In the genomic region with DNA sequence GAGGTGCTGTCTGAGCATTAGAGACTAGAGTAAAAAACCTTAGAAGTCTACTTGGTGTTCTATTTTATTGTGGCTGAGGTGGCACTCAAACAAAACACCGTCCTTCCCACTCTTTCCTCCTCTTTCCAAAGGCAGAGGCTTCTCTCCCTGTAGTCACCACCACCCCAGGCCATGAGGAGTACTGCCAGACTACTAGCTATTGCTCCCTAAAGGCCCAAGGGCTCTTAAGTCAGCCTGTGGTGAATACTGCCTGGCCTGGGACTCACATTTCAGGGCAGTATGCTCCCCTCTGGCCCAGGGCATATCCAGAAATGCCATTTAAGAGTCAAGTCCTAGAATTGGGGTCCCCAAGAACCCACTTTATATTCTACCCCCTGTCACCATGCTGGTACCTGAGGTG, we compare ENCODE assay signal across 25 cellular contexts.
DNase-seq lines count a peak whose midpoint lies in the region; ATAC-seq and TF ChIP-seq lines count a peak whose summit lies in the region.
"Had no signal": no experiment of that assay in that cellular context is flagged by ENCODE, and none has a peak within 500 bp of the region (broad histone marks: within the 10 kb centered on the region; RNA-seq: fewer than 3 reads in every experiment).

No MANE protein-coding gene starts in this region.

- H3K9me3 Mint-ChIP-seq in WTC11, result peaks cover 25% of the 10 kb centered on the region

- H3K27me3 ChIP-seq in neuronal stem cell (ENCODE audit: control insufficient read depth in 3 of 3, insufficient read depth in 3 of 3, low read depth in 1 of 3, low read length in 3 of 3), result no peaks in the 10 kb centered on the region
- H3K27me3 ChIP-seq: BE2C, BLaER1 had no signal

- H2BK12ac ChIP-seq in neuronal stem cell (ENCODE audit: low read length), result no peak overlapping the region

- H4K91ac ChIP-seq in neuronal stem cell (ENCODE audit: low read depth, low read length, poor library complexity), result no peak overlapping the region

- H3K36me3 ChIP-seq in neuronal stem cell (replicated peaks in 1 of 2; ENCODE audit: control insufficient read depth in 2 of 2, insufficient read depth in 2 of 2, low read length in 2 of 2), result no peaks in the 10 kb centered on the region
- H3K36me3 ChIP-seq: BE2C, BLaER1 had no signal

- H3K14ac ChIP-seq in neuronal stem cell (ENCODE audit: low read length), result no peak overlapping the region

- CTCF ChIA-PET in WTC11 (lab: Charles Lee), result no interaction called here

- H3K4me3 Mint-ChIP-seq in WTC11, result no peak overlapping the region
- H3K4me3 Mint-ChIP-seq: CD14-positive monocyte; CD4-positive, alpha-beta memory T cell; CD4-positive, CD25-positive, alpha-beta regulatory T cell; CD8-positive, alpha-beta memory T cell had no signal

- H2BK15ac ChIP-seq in neuronal stem cell (ENCODE audit: low read length), result no peak overlapping the region

- DNase-seq in ELF-1 (ENCODE audit: low read depth, low spot score), result peak; percentile 13
- no peak for DNase-seq in WTC11 (ENCODE audit: low spot score)
- DNase-seq in islet precursor cell, result peak; percentile 54
- DNase-seq in neuronal stem cell (ENCODE audit: low spot score), result no peak
- DNase-seq in left cardiac atrium, result no peak
- DNase-seq in AG20443 (ENCODE audit: low spot score), result no peak
- DNase-seq: BE2C; C1 segment of cervical spinal cord; CD4-positive, alpha-beta memory T cell; CD4-positive, CD25-positive, alpha-beta regulatory T cell; CD8-positive, alpha-beta memory T cell; COR-L47; DMS 273 treated with DMSO at 0.1 percent for 48 hours; DMS153; DMS53; DMS79; DND-41; EL; GF-D8 had no signal

- no CpG with 5 or more reads among the region's 1 CpG for WGBS in neuronal stem cell (ENCODE audit: extremely low coverage in 2 of 2, insufficient read length in 2 of 2, insufficient replicate concordance in 1 of 2), 2 donors

- H3K27ac ChIP-seq in neuronal stem cell (replicated peaks; ENCODE audit: low read length), result no peak overlapping the region
- H3K27ac ChIP-seq: 22Rv1, A549, BLaER1 had no signal

- H3K9ac ChIP-seq in neuronal stem cell (ENCODE audit: low read depth, low read length, poor library complexity), result no peak overlapping the region
- H3K9ac ChIP-seq: BLaER1 had no signal

- intact Hi-C loops in left cardiac atrium (cut with DNase I), result no loop called here

- no peaks in the 10 kb centered on the region for H3K9me3 ChIP-seq in neuronal stem cell (replicated peaks in 1 of 2; ENCODE audit: control insufficient read depth in 2 of 2, insufficient read depth in 1 of 2, low read depth in 1 of 2, low read length in 2 of 2)
- H3K9me3 ChIP-seq: A549, BE2C, BLaER1 had no signal

- H3K27me3 Mint-ChIP-seq in WTC11 (ENCODE audit: low read depth), result peaks cover 5% of the 10 kb centered on the region; the same call in 1 of the 2 replicates
- H3K27me3 Mint-ChIP-seq: CD4-positive, alpha-beta memory T cell; CD4-positive, CD25-positive, alpha-beta regulatory T cell; CD8-positive, alpha-beta memory T cell had no signal

- no peak overlapping the region for H3K23ac ChIP-seq in neuronal stem cell (ENCODE audit: low read depth, low read length, poor library complexity)

- H2AFZ ChIP-seq in neuronal stem cell (ENCODE audit: low read length), result no peak overlapping the region

- H2BK120ac ChIP-seq in neuronal stem cell (ENCODE audit: low read depth, low read length), result no peak overlapping the region

- H3K4ac ChIP-seq in neuronal stem cell (ENCODE audit: low read length), result no peak overlapping the region

- H3K27ac Mint-ChIP-seq in WTC11, result no peak overlapping the region
- H3K27ac Mint-ChIP-seq: CD14-positive monocyte; CD4-positive, alpha-beta memory T cell; CD4-positive, CD25-positive, alpha-beta regulatory T cell; CD8-positive, alpha-beta memory T cell had no signal

- no peak overlapping the region for H2AK5ac ChIP-seq in neuronal stem cell (ENCODE audit: low read depth, low read length)

- H2BK5ac ChIP-seq in neuronal stem cell (ENCODE audit: low read length), result no peak overlapping the region

- peaks cover 10% of the 10 kb centered on the region; the same call in 1 of the 2 replicates for H3K4me1 Mint-ChIP-seq in WTC11
- H3K4me1 Mint-ChIP-seq: CD14-positive monocyte; CD4-positive, alpha-beta memory T cell; CD4-positive, CD25-positive, alpha-beta regulatory T cell; CD8-positive, alpha-beta memory T cell had no signal

- POLR2A ChIA-PET in WTC11 (lab: Charles Lee), result no interaction called here

- H4K8ac ChIP-seq in neuronal stem cell (ENCODE audit: low read depth, low read length), result no peak overlapping the region

- H3K36me3 Mint-ChIP-seq in WTC11, result peaks cover 4% of the 10 kb centered on the region
- H3K36me3 Mint-ChIP-seq: CD14-positive monocyte; CD4-positive, alpha-beta memory T cell; CD4-positive, CD25-positive, alpha-beta regulatory T cell had no signal

- ATAC-seq in WTC11 (peak; percentile 37; the same call in 1 of the 2 replicates), HG03342 (IDR thresholded peaks at IDR 0.05; ENCODE audit: unreplicated experiment) (no peak), left cardiac atrium (no peak), HG02885 (IDR thresholded peaks at IDR 0.05; ENCODE audit: poor library complexity, unreplicated experiment) (no peak)
- ATAC-seq: A549 had no signal

- H3K4me2 ChIP-seq in neuronal stem cell (ENCODE audit: insufficient read depth, low read length, poor library complexity, severe bottlenecking), result no peak overlapping the region
- H3K4me2 ChIP-seq: A549, BLaER1 had no signal

- no peak overlapping the region for H3K4me3 ChIP-seq in neuronal stem cell (ENCODE audit: low read length in 2 of 2)
- H3K4me3 ChIP-seq: A549, BLaER1 had no signal

- peak overlapping the region; percentile 21 for H3K18ac ChIP-seq in neuronal stem cell (ENCODE audit: low read length)

- no peak for TF ChIP-seq CTCF in WTC11 (IDR thresholded peaks at IDR 0.05)

- no peaks in the 10 kb centered on the region for H3K79me1 ChIP-seq in neuronal stem cell (ENCODE audit: low read depth, low read length)

- no peaks in the 10 kb centered on the region for H3K4me1 ChIP-seq in neuronal stem cell (ENCODE audit: control insufficient read depth in 2 of 2, insufficient read depth in 1 of 2, low read depth in 1 of 2, low read length in 2 of 2)
- H3K4me1 ChIP-seq: A549, BE2C, BLaER1 had no signal

TF ChIP-seq in WTC11, 78 proteins besides CTCF, POLR2A, EP300 and RAD21:
- no peak for TF ChIP-seq ZNF396 (CRISPR knock-in tag; IDR thresholded peaks at IDR 0.05; ENCODE audit: borderline replicate concordance)
- TF ChIP-seq, protein P1, sequence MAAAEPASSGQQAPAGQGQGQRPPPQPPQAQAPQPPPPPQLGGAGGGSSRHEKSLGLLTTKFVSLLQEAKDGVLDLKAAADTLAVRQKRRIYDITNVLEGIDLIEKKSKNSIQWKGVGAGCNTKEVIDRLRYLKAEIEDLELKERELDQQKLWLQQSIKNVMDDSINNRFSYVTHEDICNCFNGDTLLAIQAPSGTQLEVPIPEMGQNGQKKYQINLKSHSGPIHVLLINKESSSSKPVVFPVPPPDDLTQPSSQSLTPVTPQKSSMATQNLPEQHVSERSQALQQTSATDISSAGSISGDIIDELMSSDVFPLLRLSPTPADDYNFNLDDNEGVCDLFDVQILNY (CRISPR knock-in tag; IDR thresholded peaks at IDR 0.05), result no peak
- TF ChIP-seq TCF7 (CRISPR knock-in tag; IDR thresholded peaks at IDR 0.05; ENCODE audit: low read depth), result no peak
- TF ChIP-seq TP53 (CRISPR knock-in tag; IDR thresholded peaks at IDR 0.05), result no peak
- TF ChIP-seq, protein P2, sequence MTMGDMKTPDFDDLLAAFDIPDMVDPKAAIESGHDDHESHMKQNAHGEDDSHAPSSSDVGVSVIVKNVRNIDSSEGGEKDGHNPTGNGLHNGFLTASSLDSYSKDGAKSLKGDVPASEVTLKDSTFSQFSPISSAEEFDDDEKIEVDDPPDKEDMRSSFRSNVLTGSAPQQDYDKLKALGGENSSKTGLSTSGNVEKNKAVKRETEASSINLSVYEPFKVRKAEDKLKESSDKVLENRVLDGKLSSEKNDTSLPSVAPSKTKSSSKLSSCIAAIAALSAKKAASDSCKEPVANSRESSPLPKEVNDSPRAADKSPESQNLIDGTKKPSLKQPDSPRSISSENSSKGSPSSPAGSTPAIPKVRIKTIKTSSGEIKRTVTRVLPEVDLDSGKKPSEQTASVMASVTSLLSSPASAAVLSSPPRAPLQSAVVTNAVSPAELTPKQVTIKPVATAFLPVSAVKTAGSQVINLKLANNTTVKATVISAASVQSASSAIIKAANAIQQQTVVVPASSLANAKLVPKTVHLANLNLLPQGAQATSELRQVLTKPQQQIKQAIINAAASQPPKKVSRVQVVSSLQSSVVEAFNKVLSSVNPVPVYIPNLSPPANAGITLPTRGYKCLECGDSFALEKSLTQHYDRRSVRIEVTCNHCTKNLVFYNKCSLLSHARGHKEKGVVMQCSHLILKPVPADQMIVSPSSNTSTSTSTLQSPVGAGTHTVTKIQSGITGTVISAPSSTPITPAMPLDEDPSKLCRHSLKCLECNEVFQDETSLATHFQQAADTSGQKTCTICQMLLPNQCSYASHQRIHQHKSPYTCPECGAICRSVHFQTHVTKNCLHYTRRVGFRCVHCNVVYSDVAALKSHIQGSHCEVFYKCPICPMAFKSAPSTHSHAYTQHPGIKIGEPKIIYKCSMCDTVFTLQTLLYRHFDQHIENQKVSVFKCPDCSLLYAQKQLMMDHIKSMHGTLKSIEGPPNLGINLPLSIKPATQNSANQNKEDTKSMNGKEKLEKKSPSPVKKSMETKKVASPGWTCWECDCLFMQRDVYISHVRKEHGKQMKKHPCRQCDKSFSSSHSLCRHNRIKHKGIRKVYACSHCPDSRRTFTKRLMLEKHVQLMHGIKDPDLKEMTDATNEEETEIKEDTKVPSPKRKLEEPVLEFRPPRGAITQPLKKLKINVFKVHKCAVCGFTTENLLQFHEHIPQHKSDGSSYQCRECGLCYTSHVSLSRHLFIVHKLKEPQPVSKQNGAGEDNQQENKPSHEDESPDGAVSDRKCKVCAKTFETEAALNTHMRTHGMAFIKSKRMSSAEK (CRISPR knock-in tag; IDR thresholded peaks at IDR 0.05; ENCODE audit: borderline replicate concordance), result no peak

Comparison
In these comparisons a context has a peak if more than half of its experiments do, and no peak if none do; other contexts are left out.
1. DNase-seq: peak in ELF-1 (single experiment) and islet precursor cell (single experiment); none in WTC11 (single experiment), neuronal stem cell (single experiment), left cardiac atrium (single experiment) and AG20443 (single experiment).